ENCODE assay signal across 20 cellular contexts in the genomic region with DNA sequence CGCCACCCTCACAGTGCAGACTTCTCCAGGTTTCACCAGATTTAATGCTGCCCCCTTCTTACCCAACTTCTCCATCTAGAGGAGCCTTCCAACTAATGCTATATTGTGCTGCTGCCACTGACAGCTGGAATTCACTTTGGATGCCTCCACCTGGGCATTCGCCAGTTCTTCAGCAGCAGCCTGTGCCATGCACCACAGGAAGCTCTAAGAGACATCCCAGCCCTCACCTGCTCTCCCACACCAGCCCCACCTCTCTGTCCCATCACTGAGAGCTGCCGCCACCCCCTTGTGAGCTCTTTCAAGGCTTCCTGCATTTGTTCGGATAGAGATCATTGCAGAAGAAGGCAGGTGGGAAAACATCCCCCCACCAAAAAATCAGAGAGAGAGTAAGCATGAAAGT. TPM values are rescaled to one million over a fixed set of nuclear protein-coding genes. Genes with fewer than 3 reads are reported as not detected.
DNase-seq lines count a peak whose midpoint lies in the region; ATAC-seq, FAIRE-seq and TF ChIP-seq lines count a peak whose summit lies in the region.
"Had no signal": no experiment of that assay in that cellular context is flagged by ENCODE, and none has a peak within 500 bp of the region (broad histone marks: within the 10 kb centered on the region; RNA-seq: fewer than 3 reads in every experiment).

No MANE protein-coding gene starts in this region.

- BruUV-seq in K562 (replicated peaks; lab: Mats Ljungman, UMichigan), result no TSS peak

- intact Hi-C loops in Right ventricle myocardium superior (cut with DNase I), result no loop called here
- intact Hi-C loops in heart left ventricle (cut with DNase I), result no loop called here
- intact Hi-C loops in K562 (cut with micrococcal nuclease), result no loop called here
- intact Hi-C loops in breast epithelium (cut with DNase I; ENCODE audit: low total_unique reads), result no loop called here

- no peak for FAIRE-seq in K562 (lab: Jason Lieb, UNC)
- FAIRE-seq: HTR-8/SVneo had no signal

- CTCF ChIA-PET in K562 (lab: Yijun Ruan, JAX; ENCODE audit: low intra/inter-chr PET ratio), result interaction anchor here (0.6 kb wide), 1 partner anchor 790 kb away, joined by 6 read pairs; no protein-coding TSS in a partner anchor

- H3K18ac ChIP-seq in H9 (ENCODE audit: insufficient read length, low read depth, low read length), result no peak overlapping the region

- no peak overlapping the region for H3K14ac ChIP-seq in H9 (ENCODE audit: insufficient read depth, low read length)

- H4K91ac ChIP-seq in H9 (ENCODE audit: insufficient read length, low read depth, low read length), result no peak overlapping the region

- no peaks in the 10 kb centered on the region for H3K36me3 ChIP-seq in heart left ventricle
- H3K36me3 ChIP-seq in K562 (ENCODE audit: control insufficient read depth, insufficient read depth, low read length), result no peaks in the 10 kb centered on the region
- H3K36me3 ChIP-seq in breast epithelium, result no peaks in the 10 kb centered on the region
- H3K36me3 ChIP-seq: BE2C had no signal

- POLR2A ChIA-PET in K562 (lab: Yijun Ruan, JAX), result interaction anchor here (0.9 to 1.0 kb wide), 2 partner anchors 12 to 25 kb away, joined by 3 read pairs; no protein-coding TSS in a partner anchor

- H3K56ac ChIP-seq in H9 (ENCODE audit: insufficient read length, low read depth, low read length), result no peak overlapping the region

- no peak overlapping the region for H4K5ac ChIP-seq in H9 (ENCODE audit: insufficient read length, low read depth, low read length)

- no peak overlapping the region for H2BK20ac ChIP-seq in H9 (ENCODE audit: low read depth, low read length, poor library complexity, severe bottlenecking)

- no peak overlapping the region for H3K23ac ChIP-seq in H9 (ENCODE audit: insufficient read length, low read depth, low read length)

- H3K4me3 ChIP-seq in heart left ventricle (no peak overlapping the region), K562 (no peak overlapping the region), breast epithelium (no peak overlapping the region)

- no peak overlapping the region for H3K4ac ChIP-seq in H9 (ENCODE audit: low read depth, low read length)

- TF ChIP-seq EP300 in K562 (IDR thresholded peaks at IDR 0.05; ENCODE audit: low read length), result no peak

- H4K20me1 ChIP-seq in H9 (ENCODE audit: control insufficient read depth, insufficient read depth, insufficient read length) (peaks cover 2% of the 10 kb centered on the region), K562 (replicated peaks; ENCODE audit: control insufficient read depth, insufficient read depth, low read length) (no peaks in the 10 kb centered on the region)

- H3K27ac Mint-ChIP-seq in H9, result peak overlapping the region in 1 of 3 experiments; percentile 37; a peak in 1 of 7 replicates
- H3K27ac Mint-ChIP-seq: T-cell had no signal

- H3K9me1 ChIP-seq in K562 (ENCODE audit: control insufficient read depth, insufficient read depth, low read length), result no peaks in the 10 kb centered on the region

- no peak overlapping the region for H3T11ph ChIP-seq in H9 (ENCODE audit: low read length)

- no peak overlapping the region for H2BK5ac ChIP-seq in H9 (ENCODE audit: insufficient read length, low read length)

- H2AFZ ChIP-seq in H9 (ENCODE audit: low read length) (no peak overlapping the region), K562 (ENCODE audit: low read depth, low read length) (0 out of 2 replicates have a peak overlapping the region, but pooled peaks have one; percentile 69)

- no peak for TF ChIP-seq RAD21 in K562 (CRISPR knock-in tag; conservative IDR thresholded peaks at IDR 0.05 in 1 of 2, IDR thresholded peaks at IDR 0.05 in 1 of 2)

- DNase-seq in Right ventricle myocardium superior (no peak), heart left ventricle (no peak), H9 (peak; percentile 23), K562 (ENCODE audit: extremely low read depth in 1 of 4, low spot score in 3 of 4) (no peak), DMS 273 treated with DMSO at 0.1 percent for 48 hours (lab: John Stamatoyannopoulos, UW) (no peak), breast epithelium (ENCODE audit: low spot score in 2 of 2) (no peak)
- DNase-seq: BE2C; CD4-positive, CD25-positive, alpha-beta regulatory T cell; COR-L47; DMS79 treated with DMSO at 0.1 percent for 48 hours; HCEC 1CT; NCI-H1694; NCI-H510A; NK-92 treated with Interleukin-12 subunit alpha and Interleukin-12 subunit beta, amount 100 ng/mL, for 24 hours; T-cell had no signal

- peaks cover 25% of the 10 kb centered on the region for H3K27me3 Mint-ChIP-seq in H9 (ENCODE audit: low read depth)

- no peak overlapping the region for H2BK120ac ChIP-seq in H9 (ENCODE audit: low read depth, low read length, poor library complexity, severe bottlenecking)

- H3K4me1 ChIP-seq in heart left ventricle (peaks cover 0 to 15% (median 0%) of the 10 kb centered on the region in 12 donors), H9 (ENCODE audit: insufficient read depth, low read length) (no peaks in the 10 kb centered on the region), K562 (replicated peaks in 1 of 2; ENCODE audit: control insufficient read depth in 2 of 2, insufficient read depth in 2 of 2, low read length in 2 of 2) (peaks cover 34 to 46% of the 10 kb centered on the region in 2 experiments), breast epithelium (no peaks in the 10 kb centered on the region)
- H3K4me1 ChIP-seq: BE2C had no signal

- no peaks in the 10 kb centered on the region for H3K23me2 ChIP-seq in H9 (ENCODE audit: insufficient read length, low read depth, low read length, poor library complexity, severe bottlenecking)

- in situ Hi-C loops in K562 (cut with MboI), result no loop called here

- TF ChIP-seq CTCF in heart left ventricle (IDR thresholded peaks at IDR 0.05) (no peak), H9 (conservative IDR thresholded peaks at IDR 0.05) (no peak), K562 (IDR thresholded peaks at IDR 0.05 in 2 of 3, conservative IDR thresholded peaks at IDR 0.05 in 1 of 3; ENCODE audit: insufficient read depth in 2 of 3, low read depth in 1 of 3, low read length in 3 of 3) (no peak), breast epithelium (IDR thresholded peaks at IDR 0.05) (no peak)

- H2BK15ac ChIP-seq in H9 (ENCODE audit: low read depth, low read length), result no peak overlapping the region

- H2AK5ac ChIP-seq in H9 (ENCODE audit: insufficient read length, low read length), result no peak overlapping the region

- TF ChIP-seq POLR2A in heart left ventricle (IDR thresholded peaks at IDR 0.05), result no peak
- TF ChIP-seq POLR2A in K562 (conservative IDR thresholded peaks at IDR 0.05), result no peak
- TF ChIP-seq POLR2A in breast epithelium (IDR thresholded peaks at IDR 0.05), result no peak

- H3K27me3 ChIP-seq in heart left ventricle, result peaks cover 0 to 15% (median 0%) of the 10 kb centered on the region in 9 donors
- no peaks in the 10 kb centered on the region for H3K27me3 ChIP-seq in H9 (ENCODE audit: insufficient read depth, low read length)
- H3K27me3 ChIP-seq in K562 (ENCODE audit: control insufficient read depth in 2 of 2, insufficient read depth in 2 of 2, low read length in 2 of 2), result no peaks in the 10 kb centered on the region
- peaks cover 0 to 4% of the 10 kb centered on the region in 2 donors for H3K27me3 ChIP-seq in breast epithelium

- no peak overlapping the region for H2BK12ac ChIP-seq in H9 (ENCODE audit: insufficient read length, low read depth, low read length)

- no peaks in the 10 kb centered on the region for H3K79me1 ChIP-seq in H9 (ENCODE audit: insufficient read depth, low read depth, low read length, poor library complexity, severe bottlenecking)

- peaks cover 0 to 4% of the 10 kb centered on the region in 2 experiments; a peak in 2 of 4 replicates for H3K4me1 Mint-ChIP-seq in H9

- H3K36me3 Mint-ChIP-seq in H9 (ENCODE audit: insufficient read depth in 1 of 3, low read depth in 3 of 3), result no peaks in the 10 kb centered on the region
- H3K36me3 Mint-ChIP-seq: CD4-positive, CD25-positive, alpha-beta regulatory T cell; T-cell had no signal

- H3K9me3 ChIP-seq in heart left ventricle (no peaks in the 10 kb centered on the region), H9 (ENCODE audit: control insufficient read depth, low read depth, low read length) (no peaks in the 10 kb centered on the region), K562 (replicated peaks; ENCODE audit: control insufficient read depth, insufficient read depth, low read depth, low read length) (no peaks in the 10 kb centered on the region), breast epithelium (no peaks in the 10 kb centered on the region)
- H3K9me3 ChIP-seq: BE2C had no signal

- no peak overlapping the region for H3K27ac ChIP-seq in heart left ventricle
- H3K27ac ChIP-seq in H9 (ENCODE audit: insufficient read length, low read depth, low read length), result no peak overlapping the region
- no peak overlapping the region for H3K27ac ChIP-seq in K562 (ENCODE audit: extremely low read depth, low read depth, low read length)
- no peak overlapping the region for H3K27ac ChIP-seq in breast epithelium
- H3K27ac ChIP-seq: KMS-11, RWPE1 had no signal

- H3K79me2 ChIP-seq in H9 (ENCODE audit: insufficient read depth, low read length) (no peaks in the 10 kb centered on the region), K562 (ENCODE audit: control insufficient read depth, insufficient read depth, low read length) (no peaks in the 10 kb centered on the region)

- ATAC-seq in Right ventricle myocardium superior (ENCODE audit: poor library complexity), result peak; percentile 56
- ATAC-seq in heart left ventricle, result no peak
- no peak for ATAC-seq in K562
- ATAC-seq in GM18520 (IDR thresholded peaks at IDR 0.05; ENCODE audit: unreplicated experiment), result no peak

- H3K9ac ChIP-seq in H9 (ENCODE audit: extremely low read depth, insufficient read length, low read length) (no peak overlapping the region), K562 (ENCODE audit: insufficient read depth in 1 of 2, low read depth in 2 of 2, low read length in 2 of 2) (no peak overlapping the region)
- H3K9ac ChIP-seq: KMS-11 had no signal

- no peak overlapping the region for H4K8ac ChIP-seq in H9 (replicated peaks; ENCODE audit: insufficient read length, low read depth, low read length)

- no peak overlapping the region for H3K4me3 Mint-ChIP-seq in H9
- H3K4me3 Mint-ChIP-seq: CD4-positive, CD25-positive, alpha-beta regulatory T cell; T-cell had no signal

- H3K4me2 ChIP-seq in H9 (ENCODE audit: insufficient read depth, insufficient read length, low read length) (no peak overlapping the region), K562 (ENCODE audit: insufficient read depth, low read length) (no peak overlapping the region)
- H3K4me2 ChIP-seq: KMS-11 had no signal

- H3K9me3 Mint-ChIP-seq in H9, result peaks cover 2 to 9% of the 10 kb centered on the region in 2 experiments; a peak in 2 of 5 replicates
- H3K9me3 Mint-ChIP-seq: T-cell had no signal

- 75 to 86% (median 80%) methylated on average over 4 of the region's 4 CpGs for WGBS in heart left ventricle, 4 donors
- no CpG with 5 or more reads among the region's 4 CpGs for WGBS in H9 (ENCODE audit: extremely low coverage, insufficient read length, low lambda C conversion rate)
- WGBS in K562 (ENCODE audit: insufficient coverage, low coverage, missing lambda C conversion rate), result 79% methylated on average over 4 of the region's 4 CpGs

RNA-seq across cellular contexts. Expression of a gene that starts 4.6 kb away (rescaled TPM):
- total RNA-seq in Right ventricle myocardium superior (not detected), heart left ventricle (not detected), H9 (2021) (not detected in 2 replicates), K562 (2014; rRNA removed) (0.04 TPM in 1 of 2 replicates, not detected in the other), K562 (2014; rRNA removed; fragmentation: Illumina TruSeq; extraction: Trizol) (0.04 and 0.10 TPM in 2 replicates), K562 (2015; rRNA removed; fragmentation: Illumina TruSeq; extraction: Trizol) (0.60 and 0.69 TPM in 2 replicates), K562 (2021) (0.11 TPM in 1 of 2 replicates, not detected in the other), breast epithelium (not detected)
- polyA plus RNA-seq in heart left ventricle (not detected), K562 (2011; rRNA removed) (0.03 and 0.04 TPM in 2 replicates), K562 (2014; fragmentation: Illumina TruSeq; extraction: Trizol) (0.06 TPM in 1 of 2 replicates, not detected in the other), K562 (2014; fragmentation: Nextera tagmentation; extraction: Ambion mirVana) (under 1 TPM; 0.07 to 0.10 TPM), K562 (2014; rRNA removed) (0.17 TPM in 1 of 2 replicates, not detected in the other)
- total RNA-seq in K562 (2011; cell fraction: chromatin; rRNA removed; ENCODE audit: low replicate concordance), result not detected in 2 replicates
- total RNA-seq in K562 (2011; cell fraction: nucleolus; rRNA removed), result not detected in 2 replicates
- total RNA-seq in K562 (2011; cell fraction: nucleoplasm; rRNA removed), result not detected in 2 replicates
- polyA plus RNA-seq in K562 (2011; cell fraction: cytosol; rRNA removed), result not detected in 2 replicates
- 0.06 TPM in 1 of 2 replicates, not detected in the other for polyA plus RNA-seq in K562 (2011; cell fraction: nucleus; rRNA removed)
- 0.42 and 0.87 TPM in 2 replicates for polyA plus RNA-seq in K562 (2012)
- not detected in 2 replicates for polyA minus RNA-seq in K562 (2011; rRNA and poly(A)+ RNA removed)
- polyA minus RNA-seq in K562 (2011; cell fraction: cytosol; rRNA and poly(A)+ RNA removed), result not detected in 2 replicates
- polyA minus RNA-seq in K562 (2011; cell fraction: nucleus; rRNA and poly(A)+ RNA removed), result not detected in 2 replicates
- total RNA-seq: A673 had no signal

RNA-seq across cellular contexts. Expression of a gene that starts 23.6 kb away (rescaled TPM):
- total RNA-seq in Right ventricle myocardium superior (not detected), heart left ventricle (under 1 TPM in 1 of 9 donors, not detected in 8; 0.35 TPM), H9 (2021) (not detected in 2 replicates), K562 (2014; rRNA removed) (not detected in 2 replicates), K562 (2014; rRNA removed; fragmentation: Illumina TruSeq; extraction: Trizol) (not detected in 2 replicates), K562 (2015; rRNA removed; fragmentation: Illumina TruSeq; extraction: Trizol) (0.11 and 0.18 TPM in 2 replicates), K562 (2021) (not detected in 2 replicates), breast epithelium (not detected)
- polyA plus RNA-seq in heart left ventricle (not detected), K562 (2011; rRNA removed) (not detected in 2 replicates), K562 (2014; fragmentation: Illumina TruSeq; extraction: Trizol) (not detected in 2 replicates), K562 (2014; fragmentation: Nextera tagmentation; extraction: Ambion mirVana) (not detected), K562 (2014; rRNA removed) (not detected in 2 replicates)
- not detected in 2 replicates for total RNA-seq in K562 (2011; cell fraction: chromatin; rRNA removed; ENCODE audit: low replicate concordance)
- total RNA-seq in K562 (2011; cell fraction: nucleolus; rRNA removed), result not detected in 2 replicates
- total RNA-seq in K562 (2011; cell fraction: nucleoplasm; rRNA removed), result not detected in 2 replicates
- polyA plus RNA-seq in K562 (2011; cell fraction: cytosol; rRNA removed), result not detected in 2 replicates
- polyA plus RNA-seq in K562 (2011; cell fraction: nucleus; rRNA removed), result not detected in 2 replicates
- polyA plus RNA-seq in K562 (2012), result 0.33 TPM in 1 of 2 replicates, not detected in the other
- polyA minus RNA-seq in K562 (2011; rRNA and poly(A)+ RNA removed), result not detected in 2 replicates
- polyA minus RNA-seq in K562 (2011; cell fraction: cytosol; rRNA and poly(A)+ RNA removed), result not detected in 2 replicates
- not detected in 2 replicates for polyA minus RNA-seq in K562 (2011; cell fraction: nucleus; rRNA and poly(A)+ RNA removed)
- total RNA-seq: A673 had no signal

RNA-seq across cellular contexts. Expression of a gene that starts 38.3 kb away (rescaled TPM):
- total RNA-seq in Right ventricle myocardium superior (not detected), heart left ventricle (not detected), H9 (2021) (not detected in 2 replicates), K562 (2014; rRNA removed) (0.14 TPM in 1 of 2 replicates, not detected in the other), K562 (2014; rRNA removed; fragmentation: Illumina TruSeq; extraction: Trizol) (not detected in 2 replicates), K562 (2015; rRNA removed; fragmentation: Illumina TruSeq; extraction: Trizol) (0.11 and 0.18 TPM in 2 replicates), K562 (2021) (not detected in 2 replicates), breast epithelium (not detected)
- polyA plus RNA-seq in heart left ventricle (not detected), K562 (2011; rRNA removed) (not detected in 2 replicates), K562 (2014; fragmentation: Illumina TruSeq; extraction: Trizol) (0.09 TPM in 1 of 2 replicates, not detected in the other), K562 (2014; fragmentation: Nextera tagmentation; extraction: Ambion mirVana) (not detected), K562 (2014; rRNA removed) (0.13 TPM in 1 of 2 replicates, not detected in the other)
- not detected in 2 replicates for total RNA-seq in K562 (2011; cell fraction: chromatin; rRNA removed; ENCODE audit: low replicate concordance)
- not detected in 2 replicates for total RNA-seq in K562 (2011; cell fraction: nucleolus; rRNA removed)
- total RNA-seq in K562 (2011; cell fraction: nucleoplasm; rRNA removed), result not detected in 2 replicates
- not detected in 2 replicates for polyA plus RNA-seq in K562 (2011; cell fraction: cytosol; rRNA removed)
- 0.13 TPM in 1 of 2 replicates, not detected in the other for polyA plus RNA-seq in K562 (2011; cell fraction: nucleus; rRNA removed)
- polyA plus RNA-seq in K562 (2012), result 0.18 and 0.37 TPM in 2 replicates
- polyA minus RNA-seq in K562 (2011; rRNA and poly(A)+ RNA removed), result not detected in 2 replicates
- polyA minus RNA-seq in K562 (2011; cell fraction: cytosol; rRNA and poly(A)+ RNA removed), result not detected in 2 replicates
- not detected in 2 replicates for polyA minus RNA-seq in K562 (2011; cell fraction: nucleus; rRNA and poly(A)+ RNA removed)
- total RNA-seq: A673 had no signal

RNA-seq across cellular contexts. Expression of a gene that starts 46.7 kb away (rescaled TPM):
- not detected for total RNA-seq in Right ventricle myocardium superior
- total RNA-seq in heart left ventricle, result not detected
- not detected for polyA plus RNA-seq in heart left ventricle
- total RNA-seq in H9 (2021), result not detected in 2 replicates
- not detected in 2 replicates for total RNA-seq in K562 (2011; cell fraction: chromatin; rRNA removed; ENCODE audit: low replicate concordance)
- total RNA-seq in K562 (2011; cell fraction: nucleolus; rRNA removed), result not detected in 2 replicates
- total RNA-seq in K562 (2011; cell fraction: nucleoplasm; rRNA removed), result not detected in 2 replicates
- total RNA-seq in K562 (2014; rRNA removed), result not detected in 2 replicates
- not detected in 2 replicates for total RNA-seq in K562 (2014; rRNA removed; fragmentation: Illumina TruSeq; extraction: Trizol)
- not detected in 2 replicates for total RNA-seq in K562 (2015; rRNA removed; fragmentation: Illumina TruSeq; extraction: Trizol)
- not detected in 2 replicates for total RNA-seq in K562 (2021)
- not detected in 2 replicates for polyA plus RNA-seq in K562 (2011; rRNA removed)
- not detected in 2 replicates for polyA plus RNA-seq in K562 (2011; cell fraction: cytosol; rRNA removed)
- not detected in 2 replicates for polyA plus RNA-seq in K562 (2011; cell fraction: nucleus; rRNA removed)
- polyA plus RNA-seq in K562 (2012), result 0.03 and 0.07 TPM in 2 replicates
- not detected in 2 replicates for polyA plus RNA-seq in K562 (2014; fragmentation: Illumina TruSeq; extraction: Trizol)
- polyA plus RNA-seq in K562 (2014; fragmentation: Nextera tagmentation; extraction: Ambion mirVana), result not detected
- not detected in 2 replicates for polyA plus RNA-seq in K562 (2014; rRNA removed)
- not detected in 2 replicates for polyA minus RNA-seq in K562 (2011; rRNA and poly(A)+ RNA removed)
- not detected in 2 replicates for polyA minus RNA-seq in K562 (2011; cell fraction: cytosol; rRNA and poly(A)+ RNA removed)
- polyA minus RNA-seq in K562 (2011; cell fraction: nucleus; rRNA and poly(A)+ RNA removed), result not detected in 2 replicates
- total RNA-seq in breast epithelium, result under 1 TPM in 1 of 3 donors, not detected in 2; 0.48 TPM
- total RNA-seq: A673; CD4-positive, CD25-positive, alpha-beta regulatory T cell; T-cell had no signal
- polyA plus RNA-seq: CD4-positive, CD25-positive, alpha-beta regulatory T cell had no signal

RNA-seq across cellular contexts. Expression of a gene that starts 55.4 kb away (rescaled TPM):
- not detected for total RNA-seq in Right ventricle myocardium superior
- total RNA-seq in heart left ventricle, result not detected
- not detected for polyA plus RNA-seq in heart left ventricle
- not detected in 2 replicates for total RNA-seq in H9 (2021)
- total RNA-seq in K562 (2011; cell fraction: chromatin; rRNA removed; ENCODE audit: low replicate concordance), result not detected in 2 replicates
- total RNA-seq in K562 (2011; cell fraction: nucleolus; rRNA removed), result not detected in 2 replicates
- not detected in 2 replicates for total RNA-seq in K562 (2011; cell fraction: nucleoplasm; rRNA removed)
- not detected in 2 replicates for total RNA-seq in K562 (2014; rRNA removed)
- not detected in 2 replicates for total RNA-seq in K562 (2014; rRNA removed; fragmentation: Illumina TruSeq; extraction: Trizol)
- total RNA-seq in K562 (2015; rRNA removed; fragmentation: Illumina TruSeq; extraction: Trizol), result not detected in 2 replicates
- total RNA-seq in K562 (2021), result 0.09 TPM in 1 of 2 replicates, not detected in the other
- polyA plus RNA-seq in K562 (2011; rRNA removed), result not detected in 2 replicates
- polyA plus RNA-seq in K562 (2011; cell fraction: cytosol; rRNA removed), result not detected in 2 replicates
- polyA plus RNA-seq in K562 (2011; cell fraction: nucleus; rRNA removed), result not detected in 2 replicates
- 0.21 and 0.65 TPM in 2 replicates for polyA plus RNA-seq in K562 (2012)
- polyA plus RNA-seq in K562 (2014; fragmentation: Illumina TruSeq; extraction: Trizol), result not detected in 2 replicates
- polyA plus RNA-seq in K562 (2014; fragmentation: Nextera tagmentation; extraction: Ambion mirVana), result not detected
- not detected in 2 replicates for polyA plus RNA-seq in K562 (2014; rRNA removed)
- polyA minus RNA-seq in K562 (2011; rRNA and poly(A)+ RNA removed), result not detected in 2 replicates
- polyA minus RNA-seq in K562 (2011; cell fraction: cytosol; rRNA and poly(A)+ RNA removed), result not detected in 2 replicates
- polyA minus RNA-seq in K562 (2011; cell fraction: nucleus; rRNA and poly(A)+ RNA removed), result not detected in 2 replicates
- total RNA-seq in breast epithelium, result not detected
- total RNA-seq: A673 had no signal
